Comparison of ENCODE assay signal across 13 cellular contexts in genomic region chr3:25430942-25431570, GRCh38. TPM values are rescaled to one million over a fixed set of nuclear protein-coding genes. Genes with fewer than 3 reads are reported as not detected.
DNase-seq lines count a peak whose midpoint lies in the region; ATAC-seq and TF ChIP-seq lines count a peak whose summit lies in the region.
"Had no signal": no experiment of that assay in that cellular context is flagged by ENCODE, and none has a peak within 500 bp of the region (broad histone marks: within the 10 kb centered on the region; RNA-seq: fewer than 3 reads in every experiment).

No MANE protein-coding gene starts in this region.

- DNase-seq in left ventricle myocardium inferior (no peak), Right ventricle myocardium superior (no peak), fibroblast of lung (ENCODE audit: low read depth in 2 of 2) (no peak), C1 segment of cervical spinal cord (lab: John Stamatoyannopoulos, UW) (no peak), NOMO-1 (lab: John Stamatoyannopoulos, UW; ENCODE audit: unreplicated experiment in 2 of 2) (no peak), RPMI8226 (no peak)
- DNase-seq: activated gamma-delta T cell treated with Interleukin-2 at 50 U/mL for 16 hours; caudate nucleus; H9; NK-92 treated with Interleukin-12 subunit alpha and Interleukin-12 subunit beta, amount 100 ng/mL, for 24 hours had no signal

- H3K4me2 ChIP-seq in fibroblast of lung (ENCODE audit: extremely low read depth, insufficient read depth, low read length) (peak overlapping the region; percentile 93), parathyroid adenoma (ENCODE audit: low read length) (no peak overlapping the region)

- H3K4me1 ChIP-seq in left ventricle myocardium inferior: peaks cover 94% of the 10 kb centered on the region
- peaks cover 3% of the 10 kb centered on the region for H3K4me1 ChIP-seq in fibroblast of lung (ENCODE audit: control insufficient read depth, extremely low read depth, insufficient read depth, low read length)
- no peaks in the 10 kb centered on the region for H3K4me1 ChIP-seq in parathyroid adenoma
- H3K4me1 ChIP-seq in urinary bladder (ENCODE audit: insufficient read depth): no peaks in the 10 kb centered on the region

- TF ChIP-seq CTCF in left ventricle myocardium inferior (IDR thresholded peaks at IDR 0.05; ENCODE audit: borderline replicate concordance) (no peak), fibroblast of lung (conservative IDR thresholded peaks at IDR 0.05 in 1 of 2, IDR thresholded peaks at IDR 0.05 in 1 of 2; ENCODE audit: low read depth in 1 of 2, low read length in 2 of 2) (no peak), parathyroid adenoma (IDR thresholded peaks at IDR 0.05) (no peak)

- peak overlapping the region; percentile 83 for H3K4me3 ChIP-seq in left ventricle myocardium inferior
- peak overlapping the region; percentile 68 to 84 (median 76) for H3K4me3 ChIP-seq in fibroblast of lung (replicated peaks in 1 of 4; ENCODE audit: control extremely low read depth in 1 of 4, insufficient read depth in 1 of 4, low read depth in 3 of 4, low read length in 4 of 4)
- H3K4me3 ChIP-seq in parathyroid adenoma (ENCODE audit: low read depth, low read length): no peak overlapping the region
- H3K4me3 ChIP-seq in urinary bladder (ENCODE audit: low read depth, low read length): no peak overlapping the region

- peaks cover 9% of the 10 kb centered on the region for H3K79me2 ChIP-seq in fibroblast of lung (ENCODE audit: control insufficient read depth, insufficient read depth, low read length)
- H3K79me2 ChIP-seq in parathyroid adenoma: no peaks in the 10 kb centered on the region

- H3K27me3 ChIP-seq in left ventricle myocardium inferior (ENCODE audit: low read depth): no peaks in the 10 kb centered on the region
- no peaks in the 10 kb centered on the region for H3K27me3 ChIP-seq in fibroblast of lung (ENCODE audit: control insufficient read depth, insufficient read depth, low read length)
- H3K27me3 ChIP-seq in parathyroid adenoma (ENCODE audit: control insufficient read depth, insufficient read depth, low read length): no peaks in the 10 kb centered on the region

- H2AFZ ChIP-seq in fibroblast of lung (ENCODE audit: low read length): no peak overlapping the region
- H2AFZ ChIP-seq in parathyroid adenoma: no peak overlapping the region

- 32% methylated on average over 4 of the region's 4 CpGs for WGBS in urinary bladder

- H4K20me1 ChIP-seq in fibroblast of lung (ENCODE audit: control insufficient read depth, extremely low read depth, insufficient read depth, low read length): no peaks in the 10 kb centered on the region

- intact Hi-C loops in left ventricle myocardium inferior (cut with micrococcal nuclease) (no loop called here), Right ventricle myocardium superior (cut with DNase I) (no loop called here)

- H3K9me3 ChIP-seq in left ventricle myocardium inferior (replicated peaks): no peaks in the 10 kb centered on the region
- H3K9me3 ChIP-seq in fibroblast of lung (ENCODE audit: control insufficient read depth, insufficient read depth, low read depth, low read length): no peaks in the 10 kb centered on the region
- H3K9me3 ChIP-seq in parathyroid adenoma (ENCODE audit: control insufficient read depth, low read length): no peaks in the 10 kb centered on the region

- no peaks in the 10 kb centered on the region for H3K36me3 ChIP-seq in left ventricle myocardium inferior
- H3K36me3 ChIP-seq in fibroblast of lung (ENCODE audit: control insufficient read depth, insufficient read depth, low read length): no peaks in the 10 kb centered on the region
- no peaks in the 10 kb centered on the region for H3K36me3 ChIP-seq in parathyroid adenoma (ENCODE audit: control insufficient read depth, insufficient read depth, low read length)
- H3K36me3 ChIP-seq in urinary bladder (ENCODE audit: insufficient read depth): no peaks in the 10 kb centered on the region

- H3K27ac ChIP-seq in left ventricle myocardium inferior (replicated peaks): peak overlapping the region; percentile 96
- no peak overlapping the region for H3K27ac ChIP-seq in fibroblast of lung (ENCODE audit: insufficient read depth, low read length)
- peak overlapping the region; percentile 7 for H3K27ac ChIP-seq in parathyroid adenoma
- peak overlapping the region; percentile 23 for H3K27ac ChIP-seq in urinary bladder (ENCODE audit: low read depth)

- H3K9ac ChIP-seq in fibroblast of lung (ENCODE audit: insufficient read depth, low read length) (no peak overlapping the region), parathyroid adenoma (no peak overlapping the region)

- ATAC-seq in Right ventricle myocardium superior (ENCODE audit: poor library complexity): no peak

RNA-seq across cellular contexts. Expression of gene RARB, which starts 3.0 kb away (rescaled TPM):
- total RNA-seq in left ventricle myocardium inferior (15.6 TPM), Right ventricle myocardium superior (19.4 TPM), fibroblast of lung (9.4 and 10.3 TPM in 2 replicates), urinary bladder (70.7 TPM)
- polyA plus RNA-seq in fibroblast of lung (2.3 and 13.3 TPM in 2 replicates), urinary bladder (12.3 TPM)
- 1.5 and 7.2 TPM in 2 replicates for polyA plus RNA-seq in fibroblast of lung (2012)
- polyA minus RNA-seq in fibroblast of lung (ENCODE audit: low replicate concordance): 4.4 and 6.8 TPM in 2 replicates
- total RNA-seq: activated CD8-positive, alpha-beta memory T cell treated with anti-CD3 and anti-CD28 coated beads for 36 hours had no signal

Comparison
In these comparisons a context has a peak if more than half of its experiments do, and no peak if none do; other contexts are left out.
1. H3K4me3 ChIP-seq: peak in left ventricle myocardium inferior (single experiment) and fibroblast of lung (4 of 4); none in parathyroid adenoma (single experiment) and urinary bladder (single experiment).